Comparison of ENCODE assay signal across 17 cellular contexts in genomic region chr21:46058339-46059145, GRCh38. TPM values are rescaled to one million over a fixed set of nuclear protein-coding genes. Genes with fewer than 3 reads are reported as not detected.
DNase-seq lines count a peak whose midpoint lies in the region; ATAC-seq, FAIRE-seq and TF ChIP-seq lines count a peak whose summit lies in the region.
"Had no signal": no experiment of that assay in that cellular context is flagged by ENCODE, and none has a peak within 500 bp of the region (broad histone marks: within the 10 kb centered on the region; RNA-seq: fewer than 3 reads in every experiment).

No MANE protein-coding gene starts in this region.

- intact Hi-C loops in kidney (cut with DNase I) (no loop called here), left colon (cut with DNase I, micrococcal nuclease) (no loop called here)
- intact Hi-C loops in activated CD4-positive, alpha-beta memory T cell treated with anti-CD3 and anti-CD28 coated beads for 36 hours (cut with micrococcal nuclease), result no loop called here

- H3K27me3 Mint-ChIP-seq in activated CD8-positive, alpha-beta T cell treated with anti-CD3 and anti-CD28 coated beads, Interleukin-2, amount 10 ng/mL, durations not matched to agents 7 days and 5 days (ENCODE audit: low read depth), result peaks cover 12% of the 10 kb centered on the region
- H3K27me3 Mint-ChIP-seq in activated CD4-positive, alpha-beta memory T cell treated with anti-CD3 and anti-CD28 coated beads for 36 hours, result peaks cover 44% of the 10 kb centered on the region

- no peaks in the 10 kb centered on the region for H3K9me3 Mint-ChIP-seq in activated CD8-positive, alpha-beta T cell treated with anti-CD3 and anti-CD28 coated beads, Interleukin-2, amount 10 ng/mL, durations not matched to agents 7 days and 5 days (ENCODE audit: insufficient read depth)
- H3K9me3 Mint-ChIP-seq in stimulated activated effector memory CD8-positive, alpha-beta T cell treated with anti-CD3 and anti-CD28 coated beads, Interleukin-12 subunit alpha, Interleukin-12 subunit beta, amount 100 ng/mL, for 72 hours, result no peaks in the 10 kb centered on the region
- no peaks in the 10 kb centered on the region for H3K9me3 Mint-ChIP-seq in activated CD4-positive, alpha-beta memory T cell treated with anti-CD3 and anti-CD28 coated beads for 36 hours

- CTCF ChIA-PET in activated CD8-positive, alpha-beta T cell treated with anti-CD3 and anti-CD28 coated beads, Interleukin-2, amount 10 ng/mL, durations not matched to agents 7 days and 5 days (lab: Charles Lee), result no interaction called here
- CTCF ChIA-PET in activated CD4-positive, alpha-beta memory T cell treated with anti-CD3 and anti-CD28 coated beads for 36 hours (lab: Charles Lee), result no interaction called here

- peak; percentile 4 for DNase-seq in Daoy (ENCODE audit: low read depth)
- no peak for DNase-seq in activated CD8-positive, alpha-beta T cell treated with anti-CD3 and anti-CD28 coated beads, Interleukin-2, amount 10 ng/mL, durations not matched to agents 7 days and 5 days
- peak; percentile 46 for DNase-seq in kidney
- DNase-seq in stimulated activated effector memory CD8-positive, alpha-beta T cell treated with anti-CD3 and anti-CD28 coated beads, Interleukin-12 subunit alpha, Interleukin-12 subunit beta, amount 100 ng/mL, for 72 hours (ENCODE audit: low spot score in 2 of 2), result no peak
- DNase-seq in left colon, result no peak
- no peak for DNase-seq in effector memory CD4-positive, alpha-beta T cell
- no peak for DNase-seq in activated CD4-positive, alpha-beta memory T cell treated with anti-CD3 and anti-CD28 coated beads for 36 hours
- DNase-seq in NCI-H345 treated with DMSO at 0.1 percent for 48 hours (lab: John Stamatoyannopoulos, UW; ENCODE audit: unreplicated experiment), result no peak
- DNase-seq: GDM1; NCI-H1105; NCI-H446 treated with DMSO at 0.1 percent for 48 hours; stimulated activated naive CD4-positive, alpha-beta T cell; T-helper 9 cell had no signal

- no peak overlapping the region for H3K4me3 Mint-ChIP-seq in activated CD8-positive, alpha-beta T cell treated with anti-CD3 and anti-CD28 coated beads, Interleukin-2, amount 10 ng/mL, durations not matched to agents 7 days and 5 days
- no peak overlapping the region for H3K4me3 Mint-ChIP-seq in stimulated activated effector memory CD8-positive, alpha-beta T cell treated with anti-CD3 and anti-CD28 coated beads, Interleukin-12 subunit alpha, Interleukin-12 subunit beta, amount 100 ng/mL, for 72 hours
- H3K4me3 Mint-ChIP-seq in activated CD4-positive, alpha-beta memory T cell treated with anti-CD3 and anti-CD28 coated beads for 36 hours, result no peak overlapping the region

- TF ChIP-seq CTCF in kidney (IDR thresholded peaks at IDR 0.05; ENCODE audit: borderline replicate concordance, extremely low read depth, insufficient read depth), result no peak

- no peaks in the 10 kb centered on the region for H3K36me3 ChIP-seq in kidney (ENCODE audit: control insufficient read depth in 1 of 2, insufficient read depth in 2 of 2, low read length in 2 of 2)
- no peaks in the 10 kb centered on the region for H3K36me3 ChIP-seq in effector memory CD4-positive, alpha-beta T cell (ENCODE audit: control insufficient read depth, insufficient read depth, low read length)

- FAIRE-seq in kidney (lab: Jason Lieb, UNC), result no peak
- FAIRE-seq: H54, RCC 7860 had no signal

- H3K27ac ChIP-seq in kidney (ENCODE audit: low read depth in 2 of 2, low read length in 2 of 2), result no peak overlapping the region
- no peak overlapping the region for H3K27ac ChIP-seq in effector memory CD4-positive, alpha-beta T cell (ENCODE audit: insufficient read depth, low read length, poor library complexity, severe bottlenecking)
- H3K27ac ChIP-seq: parathyroid adenoma had no signal

- no peak for ATAC-seq in activated CD8-positive, alpha-beta T cell treated with anti-CD3 and anti-CD28 coated beads, Interleukin-2, amount 10 ng/mL, durations not matched to agents 7 days and 5 days
- no peak for ATAC-seq in stimulated activated effector memory CD8-positive, alpha-beta T cell treated with anti-CD3 and anti-CD28 coated beads, Interleukin-12 subunit alpha, Interleukin-12 subunit beta, amount 100 ng/mL, for 72 hours
- no peak for ATAC-seq in left colon

- POLR2A ChIA-PET in activated CD8-positive, alpha-beta T cell treated with anti-CD3 and anti-CD28 coated beads, Interleukin-2, amount 10 ng/mL, durations not matched to agents 7 days and 5 days (lab: Charles Lee), result no interaction called here
- POLR2A ChIA-PET in activated CD4-positive, alpha-beta memory T cell treated with anti-CD3 and anti-CD28 coated beads for 36 hours (lab: Charles Lee), result no interaction called here

- peaks cover 20% of the 10 kb centered on the region for H3K27me3 ChIP-seq in effector memory CD4-positive, alpha-beta T cell (replicated peaks; ENCODE audit: control insufficient read depth, insufficient read depth, low read length, poor library complexity, severe bottlenecking)

- peaks cover 1% of the 10 kb centered on the region for H3K36me3 Mint-ChIP-seq in activated CD8-positive, alpha-beta T cell treated with anti-CD3 and anti-CD28 coated beads, Interleukin-2, amount 10 ng/mL, durations not matched to agents 7 days and 5 days (ENCODE audit: low read depth)
- H3K36me3 Mint-ChIP-seq in stimulated activated effector memory CD8-positive, alpha-beta T cell treated with anti-CD3 and anti-CD28 coated beads, Interleukin-12 subunit alpha, Interleukin-12 subunit beta, amount 100 ng/mL, for 72 hours, result peaks cover 2% of the 10 kb centered on the region
- H3K36me3 Mint-ChIP-seq in activated CD4-positive, alpha-beta memory T cell treated with anti-CD3 and anti-CD28 coated beads for 36 hours, result no peaks in the 10 kb centered on the region
- H3K36me3 Mint-ChIP-seq: CD14-positive monocyte had no signal

- no peak overlapping the region for H3K4me3 ChIP-seq in kidney (ENCODE audit: low read length in 2 of 2)
- no peak overlapping the region for H3K4me3 ChIP-seq in effector memory CD4-positive, alpha-beta T cell (ENCODE audit: insufficient read depth, low read depth, low read length, poor library complexity, severe bottlenecking)

- peak overlapping the region; percentile 56 for H3K27ac Mint-ChIP-seq in activated CD8-positive, alpha-beta T cell treated with anti-CD3 and anti-CD28 coated beads, Interleukin-2, amount 10 ng/mL, durations not matched to agents 7 days and 5 days
- peak overlapping the region; percentile 61 for H3K27ac Mint-ChIP-seq in stimulated activated effector memory CD8-positive, alpha-beta T cell treated with anti-CD3 and anti-CD28 coated beads, Interleukin-12 subunit alpha, Interleukin-12 subunit beta, amount 100 ng/mL, for 72 hours
- H3K27ac Mint-ChIP-seq in activated CD4-positive, alpha-beta memory T cell treated with anti-CD3 and anti-CD28 coated beads for 36 hours, result no peak overlapping the region

- no peak overlapping the region for H3K9ac ChIP-seq in kidney (ENCODE audit: low read length in 2 of 2)
- H3K9ac ChIP-seq: parathyroid adenoma had no signal

- peaks cover 42% of the 10 kb centered on the region for H3K4me1 Mint-ChIP-seq in activated CD8-positive, alpha-beta T cell treated with anti-CD3 and anti-CD28 coated beads, Interleukin-2, amount 10 ng/mL, durations not matched to agents 7 days and 5 days (ENCODE audit: low read depth)
- peaks cover 37% of the 10 kb centered on the region for H3K4me1 Mint-ChIP-seq in stimulated activated effector memory CD8-positive, alpha-beta T cell treated with anti-CD3 and anti-CD28 coated beads, Interleukin-12 subunit alpha, Interleukin-12 subunit beta, amount 100 ng/mL, for 72 hours
- H3K4me1 Mint-ChIP-seq in activated CD4-positive, alpha-beta memory T cell treated with anti-CD3 and anti-CD28 coated beads for 36 hours (ENCODE audit: low read depth), result peaks cover 15% of the 10 kb centered on the region

- peaks cover 2 to 9% of the 10 kb centered on the region in 2 donors for H3K9me3 ChIP-seq in kidney (ENCODE audit: control insufficient read depth in 1 of 2, low read length in 2 of 2)
- H3K9me3 ChIP-seq in effector memory CD4-positive, alpha-beta T cell (ENCODE audit: control insufficient read depth, low read length), result peaks cover 3% of the 10 kb centered on the region

- H3K4me1 ChIP-seq in kidney (ENCODE audit: control insufficient read depth in 1 of 2, insufficient read depth in 1 of 2, low read depth in 1 of 2, low read length in 2 of 2), result peaks cover 0 to 2% of the 10 kb centered on the region in 2 donors
- no peaks in the 10 kb centered on the region for H3K4me1 ChIP-seq in effector memory CD4-positive, alpha-beta T cell (ENCODE audit: control insufficient read depth, insufficient read depth, low read length, poor library complexity, severe bottlenecking)
- H3K4me1 ChIP-seq: parathyroid adenoma had no signal

RNA-seq across cellular contexts. Expression of gene COL6A2, which starts 39.4 kb away (rescaled TPM):
- 456 and 480 TPM in 2 replicates for total RNA-seq in Daoy (2014; rRNA removed; shearing (Covaris generic))
- 1 to 10 TPM; 6.0 to 7.2 TPM for total RNA-seq in activated CD8-positive, alpha-beta T cell treated with anti-CD3 and anti-CD28 coated beads, Interleukin-2, amount 10 ng/mL, durations not matched to agents 7 days and 5 days
- total RNA-seq in kidney (174 TPM), left colon (100 to 1,000 TPM in 1 of 2 donors, 10 to 100 TPM in 1; 65.5 to 193 TPM)
- 52.4 TPM for polyA plus RNA-seq in kidney (ENCODE audit: insufficient read depth, low read depth, low replicate concordance)
- total RNA-seq in activated CD4-positive, alpha-beta memory T cell treated with anti-CD3 and anti-CD28 coated beads for 36 hours, result 1 to 10 TPM; 4.3 to 4.8 TPM
- polyA plus RNA-seq: CD14-positive monocyte had no signal

Comparison
In these comparisons a context has a peak if more than half of its experiments do, and no peak if none do; other contexts are left out.
1. DNase-seq: peak in Daoy (single experiment) and kidney (single experiment); none in activated CD8-positive, alpha-beta T cell treated with anti-CD3 and anti-CD28 coated beads, Interleukin-2, amount 10 ng/mL, durations not matched to agents 7 days and 5 days (single experiment), stimulated activated effector memory CD8-positive, alpha-beta T cell treated with anti-CD3 and anti-CD28 coated beads, Interleukin-12 subunit alpha, Interleukin-12 subunit beta, amount 100 ng/mL, for 72 hours (0 of 2), left colon (0 of 2), effector memory CD4-positive, alpha-beta T cell (0 of 3), activated CD4-positive, alpha-beta memory T cell treated with anti-CD3 and anti-CD28 coated beads for 36 hours (single experiment) and NCI-H345 treated with DMSO at 0.1 percent for 48 hours (single experiment).
2. RNA of gene COL6A2, which starts 39.4 kb away (total RNA-seq): 456 to 480 TPM in Daoy, 65.5 to 193 TPM in left colon and 174 TPM in kidney (single experiment); 6.0 to 7.2 TPM in activated CD8-positive, alpha-beta T cell treated with anti-CD3 and anti-CD28 coated beads, Interleukin-2, amount 10 ng/mL, durations not matched to agents 7 days and 5 days and 4.3 to 4.8 TPM in activated CD4-positive, alpha-beta memory T cell treated with anti-CD3 and anti-CD28 coated beads for 36 hours; every median in the first group is over 4 times any median in the second.